ENCODE assay signal across 1 cellular context in the genomic region with DNA sequence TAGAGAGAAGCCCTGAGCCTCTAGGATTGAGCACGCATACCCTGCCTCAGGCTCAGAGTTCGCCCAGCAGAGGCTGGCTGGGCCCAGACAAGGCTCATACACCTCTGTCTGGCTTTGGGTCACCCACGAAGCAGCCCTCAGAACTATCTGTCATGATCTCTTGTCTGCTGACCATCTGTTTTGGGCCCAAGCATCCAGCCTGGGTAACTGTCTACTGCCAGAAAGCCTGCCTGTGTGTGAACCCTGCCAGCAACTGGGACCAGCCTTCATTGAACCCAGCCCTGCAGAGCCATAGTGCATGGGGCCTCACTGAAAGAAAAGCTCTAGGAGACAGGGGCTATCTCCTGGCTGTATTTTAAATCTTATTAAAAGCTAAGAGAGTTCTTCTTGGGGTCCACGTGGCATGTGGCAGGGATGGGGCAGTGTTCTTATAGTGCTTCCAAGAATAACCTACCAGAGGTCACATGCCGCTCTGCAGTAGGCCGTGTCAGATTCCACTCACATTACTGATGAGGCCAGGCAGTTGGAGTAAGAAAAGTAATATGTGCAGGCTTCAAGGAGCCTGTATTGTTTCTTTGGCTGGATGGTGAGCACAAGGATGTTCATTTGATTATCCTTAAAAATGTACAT.
A peak's percentile ranks its signal among the peaks of the same experiment; 100 is the strongest.
TF ChIP-seq lines count a peak whose summit lies in the region.

No MANE protein-coding gene starts in this region.

TF ChIP-seq in IMR-90, 13 proteins besides CTCF, POLR2A, EP300 and RAD21:
- no peak for TF ChIP-seq FOS (IDR thresholded peaks at IDR 0.05; ENCODE audit: low read depth, low read length)
- TF ChIP-seq, protein P1, sequence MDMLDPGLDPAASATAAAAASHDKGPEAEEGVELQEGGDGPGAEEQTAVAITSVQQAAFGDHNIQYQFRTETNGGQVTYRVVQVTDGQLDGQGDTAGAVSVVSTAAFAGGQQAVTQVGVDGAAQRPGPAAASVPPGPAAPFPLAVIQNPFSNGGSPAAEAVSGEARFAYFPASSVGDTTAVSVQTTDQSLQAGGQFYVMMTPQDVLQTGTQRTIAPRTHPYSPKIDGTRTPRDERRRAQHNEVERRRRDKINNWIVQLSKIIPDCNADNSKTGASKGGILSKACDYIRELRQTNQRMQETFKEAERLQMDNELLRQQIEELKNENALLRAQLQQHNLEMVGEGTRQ (IDR thresholded peaks at IDR 0.05; ENCODE audit: low read depth, low read length) = peak; percentile 37; the same call in 1 of the 2 replicates
